18 cellular contexts compared by ENCODE assay signal in the genomic region with DNA sequence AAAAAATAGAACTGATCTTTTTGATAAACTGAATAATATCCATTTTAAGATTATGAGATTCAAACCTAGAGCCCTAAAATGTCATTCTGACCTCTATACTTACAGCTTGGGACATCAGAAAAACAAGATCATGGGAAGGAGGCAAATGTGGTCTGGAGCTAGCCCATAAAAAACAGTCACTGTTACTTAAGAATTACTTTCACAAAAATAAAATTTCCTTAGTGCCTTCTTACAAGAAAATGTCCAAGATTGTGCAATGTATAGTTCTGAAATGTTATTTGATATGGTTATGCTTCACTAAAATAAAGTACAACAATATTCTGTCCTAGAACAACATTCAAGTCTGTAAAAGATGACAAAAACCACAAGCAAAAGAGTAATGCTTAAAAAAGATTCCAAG.
DNase-seq lines count a peak whose midpoint lies in the region; ATAC-seq and TF ChIP-seq lines count a peak whose summit lies in the region.
"Had no signal": no experiment of that assay in that cellular context is flagged by ENCODE, and none has a peak within 500 bp of the region (broad histone marks: within the 10 kb centered on the region; RNA-seq: fewer than 3 reads in every experiment).

No MANE protein-coding gene starts in this region.

- TF ChIP-seq CTCF in fibroblast of pulmonary artery (IDR thresholded peaks at IDR 0.05; ENCODE audit: low read length, missing control alignments), result no peak

- no peak for ATAC-seq in HG02870 (IDR thresholded peaks at IDR 0.05; ENCODE audit: unreplicated experiment)
- ATAC-seq in Right ventricle myocardium inferior, result no peak

- no peak overlapping the region for H3K4me3 ChIP-seq in fibroblast of pulmonary artery (replicated peaks; ENCODE audit: low read depth, low read length)
- H3K4me3 ChIP-seq: esophagus muscularis mucosa, MG63, testis had no signal

- DNase-seq in GF-D8 (lab: John Stamatoyannopoulos, UW) (peak; percentile 28), amniotic epithelial cell (ENCODE audit: low read depth) (peak; percentile 65), fibroblast of pulmonary artery (ENCODE audit: low read depth) (peak; percentile 83), smooth muscle cell of the brain vasculature (ENCODE audit: low read depth, low spot score) (peak; percentile 43), medulla oblongata (ENCODE audit: extremely low spot score) (no peak), Right ventricle myocardium inferior (ENCODE audit: missing footprints) (no peak)
- DNase-seq: activated CD4-positive, CD25-positive, alpha-beta regulatory T cell; activated CD8-positive, alpha-beta memory T cell treated with anti-CD3 and anti-CD28 coated beads for 24 hours; amygdala; CD8-positive, alpha-beta memory T cell; dermis blood vessel endothelial cell; MG63; NCI-H2171 treated with DMSO at 0.1 percent for 48 hours; retina; RPMI8226; testis had no signal

- intact Hi-C loops in Right ventricle myocardium inferior (cut with DNase I), result no loop called here

Comparison
In these comparisons a context has a peak if more than half of its experiments do, and no peak if none do; other contexts are left out.
1. DNase-seq: peak in GF-D8 (single experiment), amniotic epithelial cell (single experiment), fibroblast of pulmonary artery (single experiment) and smooth muscle cell of the brain vasculature (single experiment); none in medulla oblongata (single experiment) and Right ventricle myocardium inferior (single experiment).